ENCODE assay signal across 7 cellular contexts in genomic region chr21:34483854-34484253, GRCh38. TPM values are rescaled to one million over a fixed set of nuclear protein-coding genes. Genes with fewer than 3 reads are reported as not detected.
DNase-seq lines count a peak whose midpoint lies in the region; ATAC-seq, FAIRE-seq and TF ChIP-seq lines count a peak whose summit lies in the region.
"Not testable (repeated sequence)": the region's sequence is repeated elsewhere in the genome, so short reads cannot be mapped to it uniquely, and the experiment has no call there.
"Had no signal": no experiment of that assay in that cellular context is flagged by ENCODE, and none has a peak within 500 bp of the region (broad histone marks: within the 10 kb centered on the region; RNA-seq: fewer than 3 reads in every experiment).

No MANE protein-coding gene starts in this region.

- H3K9ac ChIP-seq in HCT116 (ENCODE audit: low read length); PC-3 (ENCODE audit: low read length); GM12878 (ENCODE audit: control insufficient read depth, insufficient read depth, low read length): not testable (repeated sequence)

- not testable (repeated sequence) for DNase-seq in HCT116 (ENCODE audit: low read depth, low spot score); PC-3; WTC11 (ENCODE audit: low spot score); GM12878 (ENCODE audit: low read depth, low spot score); left ventricle myocardium superior

- not testable (repeated sequence) for H3K79me2 ChIP-seq in HCT116 (ENCODE audit: insufficient read depth, low read length); PC-3 (ENCODE audit: low read length); GM12878 (ENCODE audit: control insufficient read depth, insufficient read depth, low read length)

- not testable (repeated sequence) for BruUV-seq in HCT116 (replicated peaks; lab: Mats Ljungman, UMichigan); PC-3 (replicated peaks; lab: Mats Ljungman, UMichigan); GM12878 (replicated peaks; lab: Mats Ljungman, UMichigan)

- H3K9me3 Mint-ChIP-seq in WTC11 = not testable (repeated sequence)

- SMC1A ChIA-PET in GM12878 (lab: Charles Lee; ENCODE audit: uncharacterized antibody, unreplicated experiment) = not testable (repeated sequence)

- not testable (repeated sequence) for H3K4me3 ChIP-seq in HCT116 (replicated peaks in 1 of 2; ENCODE audit: low read depth in 1 of 2, low read length in 2 of 2); PC-3 (ENCODE audit: low read length); GM12878

- not testable (repeated sequence) for H3K27me3 ChIP-seq in HCT116 (ENCODE audit: insufficient read depth, low read length); PC-3 (ENCODE audit: low read length); GM12878 (replicated peaks in 1 of 2; ENCODE audit: control insufficient read depth in 2 of 2, insufficient read depth in 2 of 2, low read length in 1 of 2)

- TF ChIP-seq CTCF in HCT116 (IDR thresholded peaks at IDR 0.05 in 2 of 3, conservative IDR thresholded peaks at IDR 0.05 in 1 of 3; ENCODE audit: borderline replicate concordance in 1 of 3, insufficient read depth in 1 of 3, low read depth in 2 of 3, low read length in 2 of 3); PC-3 (conservative IDR thresholded peaks at IDR 0.05; ENCODE audit: low read depth, low read length); WTC11 (IDR thresholded peaks at IDR 0.05); GM12878 (IDR thresholded peaks at IDR 0.05 in 2 of 3, conservative IDR thresholded peaks at IDR 0.05 in 1 of 3; ENCODE audit: control insufficient read depth in 2 of 3, extremely low read depth in 1 of 3, insufficient read depth in 1 of 3, low read depth in 3 of 3, low read length in 3 of 3): not testable (repeated sequence)

- not testable (repeated sequence) for H3K4me1 ChIP-seq in HCT116 (ENCODE audit: control insufficient read depth in 1 of 2, insufficient read depth in 2 of 2, low read length in 2 of 2); PC-3 (ENCODE audit: insufficient read depth, low read length); GM12878 (ENCODE audit: control insufficient read depth, insufficient read depth, low read length)

- not testable (repeated sequence) for H3K27me3 Mint-ChIP-seq in WTC11 (ENCODE audit: low read depth)

- H4K20me1 ChIP-seq in HCT116 (ENCODE audit: insufficient read depth); PC-3 (ENCODE audit: low read length); GM12878 (ENCODE audit: control insufficient read depth, insufficient read depth): not testable (repeated sequence)

- H3K4me1 Mint-ChIP-seq in WTC11 = not testable (repeated sequence)

- TF ChIP-seq POLR2A in HCT116 (IDR thresholded peaks at IDR 0.05; ENCODE audit: borderline replicate concordance, extremely low read depth, insufficient read depth, insufficient read length); GM12878 (IDR thresholded peaks at IDR 0.05; ENCODE audit: low read depth, low read length): not testable (repeated sequence)

- RAD21 ChIA-PET in HCT116 (lab: Charles Lee; ENCODE audit: low non-redundant PET in 1 of 2, low total read pairs in 2 of 2, uncharacterized antibody in 2 of 2, unreplicated experiment in 2 of 2); GM12878 (lab: Charles Lee; ENCODE audit: unreplicated experiment): not testable (repeated sequence)

- no CpG with 5 or more reads among the region's 5 CpGs for WGBS in GM12878 (ENCODE audit: insufficient coverage, insufficient replicate concordance, low lambda C conversion rate, missing lambda C conversion rate)

- H3K36me3 Mint-ChIP-seq in WTC11 = not testable (repeated sequence)

- not testable (repeated sequence) for H3K27ac Mint-ChIP-seq in WTC11

- H2AFZ ChIP-seq in HCT116 (ENCODE audit: low read depth, low read length, poor library complexity, severe bottlenecking); PC-3 (ENCODE audit: low read length); GM12878 (ENCODE audit: control insufficient read depth, low read depth, low read length): not testable (repeated sequence)

- in situ Hi-C loops in GM12878 (cut with MboI) = not testable (repeated sequence)

- not testable (repeated sequence) for H3K27ac ChIP-seq in HCT116 (ENCODE audit: low read depth, low read length); PC-3 (ENCODE audit: low read length); GM12878 (ENCODE audit: control insufficient read depth, insufficient read depth)

- TF ChIP-seq EP300 in GM12878 (IDR thresholded peaks at IDR 0.05; ENCODE audit: borderline replicate concordance in 1 of 2, control insufficient read depth in 1 of 2, low read depth in 2 of 2, low read length in 2 of 2) = not testable (repeated sequence)

- POLR2A ChIA-PET in HCT116 (lab: Charles Lee); PC-3 (lab: Charles Lee; ENCODE audit: unreplicated experiment); WTC11 (lab: Charles Lee); GM12878 (lab: Charles Lee): not testable (repeated sequence)

- H3K9me3 ChIP-seq in HCT116 (ENCODE audit: control insufficient read depth in 1 of 2, insufficient read depth in 1 of 2, low read depth in 1 of 2, low read length in 2 of 2); PC-3 (ENCODE audit: low read length); GM12878 (replicated peaks; ENCODE audit: control insufficient read depth, insufficient read depth, low read length): not testable (repeated sequence)

- intact Hi-C loops in HCT116 (cut with micrococcal nuclease); PC-3 (cut with micrococcal nuclease); GM12878 (cut with micrococcal nuclease; ENCODE audit: unreplicated experiment); left ventricle myocardium superior (cut with micrococcal nuclease): not testable (repeated sequence)

- not testable (repeated sequence) for H3K9me2 ChIP-seq in HCT116 (ENCODE audit: insufficient read depth); PC-3 (replicated peaks; ENCODE audit: low read length)

- H3K4me2 ChIP-seq in HCT116 (ENCODE audit: low read length); PC-3 (ENCODE audit: low read length); GM12878 (ENCODE audit: control insufficient read depth, insufficient read depth): not testable (repeated sequence)

- not testable (repeated sequence) for H3K4me3 Mint-ChIP-seq in WTC11

- H3F3A ChIP-seq in PC-3 (ENCODE audit: low read length, unreplicated experiment) = not testable (repeated sequence)

- CTCF ChIA-PET in HCT116 (lab: Charles Lee); PC-3 (lab: Charles Lee); WTC11 (lab: Charles Lee); GM12878 (lab: Yijun Ruan, JAX): not testable (repeated sequence)

- not testable (repeated sequence) for TF ChIP-seq RAD21 in HCT116 (IDR thresholded peaks at IDR 0.05; ENCODE audit: low read depth); GM12878 (IDR thresholded peaks at IDR 0.05; ENCODE audit: insufficient read depth, low read depth, low read length)

- peak; percentile 56 for FAIRE-seq in GM12878 (lab: Jason Lieb, UNC)

- H3K36me3 ChIP-seq in HCT116 (ENCODE audit: control insufficient read depth in 1 of 2, insufficient read depth in 2 of 2, low read length in 2 of 2); PC-3 (ENCODE audit: low read depth, low read length); GM12878 (ENCODE audit: control insufficient read depth in 2 of 2, insufficient read depth in 2 of 2, low read length in 1 of 2): not testable (repeated sequence)

- ATAC-seq in HCT116 (peak; percentile 78), PC-3 (peak; percentile 43), WTC11 (peak; percentile 76), left ventricle myocardium superior (peak; percentile 55)
- ATAC-seq in GM12878 = not testable (repeated sequence)

RNA-seq across cellular contexts. Expression of gene KCNE1, which starts 28.2 kb away (rescaled TPM):
- total RNA-seq in HCT116 (2021; ENCODE audit: unreplicated experiment) (not detected), PC-3 (2014; rRNA removed) (0.58 and 0.69 TPM in 2 replicates), WTC11 (2021) (0.16 to 0.37 TPM (median 0.37 TPM) in 3 replicates), GM12878 (2014; rRNA removed) (0.06 and 0.16 TPM in 2 replicates), GM12878 (2014; rRNA removed; fragmentation: Illumina TruSeq; extraction: Trizol) (0.09 and 0.18 TPM in 2 replicates), GM12878 (2021) (0.18 TPM in 1 of 2 replicates, not detected in the other), left ventricle myocardium superior (5.3 TPM)
- polyA plus RNA-seq in HCT116 (2012) = 0.09 and 0.10 TPM in 2 replicates
- 0.21 TPM in 1 of 2 replicates, not detected in the other for total RNA-seq in GM12878 (2013; cell fraction: nucleolus; rRNA removed)
- not detected for polyA plus RNA-seq in GM12878 (2011; ENCODE audit: low read depth)
- polyA plus RNA-seq in GM12878 (2011; rRNA removed) (not detected in 2 replicates), GM12878 (2014; fragmentation: Illumina TruSeq; extraction: Trizol) (0.06 TPM in 1 of 2 replicates, not detected in the other), GM12878 (2014; fragmentation: Nextera tagmentation; extraction: Ambion mirVana) (not detected), GM12878 (2014; rRNA removed) (0.17 and 0.19 TPM in 2 replicates), GM12878 (2016; fragmentation: Nextera tagmentation; extraction: Ambion mirVana) (not detected)
- not detected in 2 replicates for polyA plus RNA-seq in GM12878 (2011; cell fraction: cytosol; rRNA removed)
- 0.04 and 0.15 TPM in 2 replicates for polyA plus RNA-seq in GM12878 (2011; cell fraction: nucleus; rRNA removed)
- not detected in 2 replicates for polyA plus RNA-seq in GM12878 (2012)
- polyA minus RNA-seq in GM12878 (2011; rRNA and poly(A)+ RNA removed) = not detected in 2 replicates
- not detected in 2 replicates for polyA minus RNA-seq in GM12878 (2011; cell fraction: cytosol; rRNA and poly(A)+ RNA removed)
- 0.12 TPM in 1 of 2 replicates, not detected in the other for polyA minus RNA-seq in GM12878 (2011; cell fraction: nucleus; rRNA and poly(A)+ RNA removed)
- polyA plus RNA-seq: CD4-positive, CD25-positive, alpha-beta regulatory T cell; CD8-positive, alpha-beta memory T cell had no signal
